8 cellular contexts compared by ENCODE assay signal in the genomic region with DNA sequence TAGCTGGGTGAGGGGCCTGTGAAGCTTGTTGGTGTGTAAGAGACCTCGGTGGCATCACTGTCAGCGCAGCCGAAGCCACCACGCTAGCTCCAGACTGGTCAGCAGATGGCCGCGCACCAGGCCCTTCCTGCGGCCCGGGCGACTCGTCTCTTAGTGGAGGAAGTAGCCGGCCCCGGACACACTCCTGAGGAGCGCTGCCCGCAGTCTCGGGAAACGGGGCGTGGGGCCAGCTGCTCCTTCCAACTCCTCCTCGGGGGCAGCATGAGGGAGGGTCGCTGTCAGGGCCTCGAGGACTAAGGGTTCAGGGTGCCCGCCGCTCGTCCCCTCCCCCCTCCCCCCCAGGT. TPM values are rescaled to one million over a fixed set of nuclear protein-coding genes. Genes with fewer than 3 reads are reported as not detected.
DNase-seq lines count a peak whose midpoint lies in the region; ATAC-seq and TF ChIP-seq lines count a peak whose summit lies in the region.

No MANE protein-coding gene starts in this region.

- H3K27me3 ChIP-seq in DND-41 (ENCODE audit: insufficient read depth, low read length, poor library complexity) (no peaks in the 10 kb centered on the region), parathyroid adenoma (ENCODE audit: control insufficient read depth, insufficient read depth, low read length) (no peaks in the 10 kb centered on the region)

- H3K27me3 Mint-ChIP-seq in activated T-cell treated with anti-CD3 and anti-CD28 coated beads, Interleukin-2, amount 50 U/mL, for 72 hours (ENCODE audit: low read depth) = no peaks in the 10 kb centered on the region

- H3K79me2 ChIP-seq in DND-41 (ENCODE audit: insufficient read depth, low read length) (no peaks in the 10 kb centered on the region), parathyroid adenoma (no peaks in the 10 kb centered on the region)

- TF ChIP-seq CTCF in DND-41 (IDR thresholded peaks at IDR 0.05; ENCODE audit: borderline replicate concordance, extremely low read depth, low read length, poor library complexity, severe bottlenecking) (no peak), parathyroid adenoma (IDR thresholded peaks at IDR 0.05) (no peak)

- intact Hi-C loops in cardiac septum (cut with DNase I) = loop anchor here (5.0 kb wide), 1 partner anchor 39 kb away; no protein-coding TSS in a partner anchor

- H3K27ac Mint-ChIP-seq in activated T-cell treated with anti-CD3 and anti-CD28 coated beads, Interleukin-2, amount 50 U/mL, for 72 hours = no peak overlapping the region

- peak overlapping the region; percentile 96 for H3K4me2 ChIP-seq in DND-41 (ENCODE audit: insufficient read depth, low read length)
- peak overlapping the region; percentile 92 for H3K4me2 ChIP-seq in parathyroid adenoma (ENCODE audit: low read length)

- H3K4me3 ChIP-seq in DND-41 (ENCODE audit: low read depth in 1 of 2, low read length in 2 of 2) (peak overlapping the region; percentile 30 to 65; a peak in 3 of 4 replicates), parathyroid adenoma (ENCODE audit: low read depth, low read length) (peak overlapping the region; percentile 81)

- H3K9me3 Mint-ChIP-seq in activated T-cell treated with anti-CD3 and anti-CD28 coated beads, Interleukin-2, amount 50 U/mL, for 72 hours = no peaks in the 10 kb centered on the region

- ATAC-seq in DND-41 (ENCODE audit: insufficient read depth, low read depth) (peak; percentile 2; the same call in 1 of the 3 replicates), GM21528 (IDR thresholded peaks at IDR 0.05; ENCODE audit: low FRiP score, unreplicated experiment) (peak; percentile 25)
- ATAC-seq in activated T-cell treated with anti-CD3 and anti-CD28 coated beads, Interleukin-2, amount 50 U/mL, for 72 hours (replicated peaks in 1 of 2) = peak; percentile 34 to 57

- H2AFZ ChIP-seq in DND-41 (ENCODE audit: low read depth, low read length) (peak overlapping the region; percentile 80), parathyroid adenoma (peak overlapping the region; percentile 95)

- H3K9me3 ChIP-seq in DND-41 (ENCODE audit: insufficient read depth, low read length, severe bottlenecking) = no peaks in the 10 kb centered on the region
- H3K9me3 ChIP-seq in parathyroid adenoma (ENCODE audit: control insufficient read depth, low read length) = no peaks in the 10 kb centered on the region

- H3K27ac ChIP-seq in DND-41 (ENCODE audit: low read length) (no peak overlapping the region), parathyroid adenoma (peak overlapping the region; percentile 65)

- H3K36me3 Mint-ChIP-seq in activated T-cell treated with anti-CD3 and anti-CD28 coated beads, Interleukin-2, amount 50 U/mL, for 72 hours (ENCODE audit: insufficient read depth in 2 of 2) = no peaks in the 10 kb centered on the region

- peaks cover 8% of the 10 kb centered on the region for H3K4me1 Mint-ChIP-seq in activated T-cell treated with anti-CD3 and anti-CD28 coated beads, Interleukin-2, amount 50 U/mL, for 72 hours (ENCODE audit: low read depth)

- H3K36me3 ChIP-seq in DND-41 (ENCODE audit: insufficient read depth, low read length) (no peaks in the 10 kb centered on the region), parathyroid adenoma (ENCODE audit: control insufficient read depth, insufficient read depth, low read length) (no peaks in the 10 kb centered on the region)

- H3K9ac ChIP-seq in DND-41 (ENCODE audit: low read depth, low read length) (peak overlapping the region; percentile 58), parathyroid adenoma (no peak overlapping the region)

- H3K4me3 Mint-ChIP-seq in activated T-cell treated with anti-CD3 and anti-CD28 coated beads, Interleukin-2, amount 50 U/mL, for 72 hours = peak overlapping the region; percentile 97 to 98

- H4K20me1 ChIP-seq in DND-41 (ENCODE audit: insufficient read depth, low read length) = no peaks in the 10 kb centered on the region

- DNase-seq in DND-41 = no peak
- peak; percentile 67 for DNase-seq in HuH-7 (ENCODE audit: low spot score)
- DNase-seq in activated T-cell treated with anti-CD3 and anti-CD28 coated beads, Interleukin-2, amount 50 U/mL, for 72 hours = peak; percentile 19 to 47
- DNase-seq in cardiac septum (ENCODE audit: low spot score) = peak; percentile 84
- DNase-seq in GM19240 (ENCODE audit: insufficient read length, low spot score) = no peak
- DNase-seq in midbrain (lab: John Stamatoyannopoulos, UW) = no peak

- peaks cover 17% of the 10 kb centered on the region for H3K4me1 ChIP-seq in DND-41 (ENCODE audit: insufficient read depth, low read length)
- H3K4me1 ChIP-seq in parathyroid adenoma = no peaks in the 10 kb centered on the region

RNA-seq across cellular contexts. Expression of a gene that starts 20.4 kb away (rescaled TPM):
- total RNA-seq in activated T-cell treated with anti-CD3 and anti-CD28 coated beads, Interleukin-2, amount 50 U/mL, for 72 hours = 100 to 1,000 TPM; 231 to 239 TPM
- total RNA-seq in cardiac septum = 311 TPM

Comparison
In these comparisons a context has a peak if more than half of its experiments do, and no peak if none do; other contexts are left out.
1. DNase-seq: peak in HuH-7 (single experiment), activated T-cell treated with anti-CD3 and anti-CD28 coated beads, Interleukin-2, amount 50 U/mL, for 72 hours (2 of 2) and cardiac septum (single experiment); none in DND-41 (single experiment), GM19240 (single experiment) and midbrain (single experiment).
2. Peak in every context shown above with its lines, with median percentiles within 50 percentile points of each other: ATAC-seq.